ENCODE assay signal across 8 cellular contexts in genomic region chr17:18857864-18858566, GRCh38. TPM values are rescaled to one million over a fixed set of nuclear protein-coding genes. Genes with fewer than 3 reads are reported as not detected.
DNase-seq lines count a peak whose midpoint lies in the region; ATAC-seq and TF ChIP-seq lines count a peak whose summit lies in the region.

PRPSAP2 (plus strand) TSS chr17:18858131; CDS start chr17:18865834, 7,703 bp downstream.

- H3K9me3 Mint-ChIP-seq in neural crest cell, result no peaks in the 10 kb centered on the region
- no peaks in the 10 kb centered on the region for H3K9me3 Mint-ChIP-seq in stimulated activated naive CD8-positive, alpha-beta T cell treated with anti-CD3 and anti-CD28 coated beads, Interleukin-15, amount 100 ng/mL, for 72 hours

- H3K4me1 ChIP-seq in HCT116 (ENCODE audit: control insufficient read depth in 1 of 2, insufficient read depth in 2 of 2, low read length in 2 of 2) (peaks cover 15 to 34% of the 10 kb centered on the region in 2 experiments; a peak in 3 of 4 replicates), SJSA1 (replicated peaks) (peaks cover 24% of the 10 kb centered on the region)

- H3K9me3 ChIP-seq in HCT116 (ENCODE audit: control insufficient read depth in 1 of 2, insufficient read depth in 1 of 2, low read depth in 1 of 2, low read length in 2 of 2) (no peaks in the 10 kb centered on the region), SJSA1 (replicated peaks) (no peaks in the 10 kb centered on the region)

- no peaks in the 10 kb centered on the region for H3K36me3 Mint-ChIP-seq in neural crest cell (ENCODE audit: low read depth)

- ATAC-seq in HCT116, result peak; percentile 79
- ATAC-seq in stimulated activated naive CD8-positive, alpha-beta T cell treated with anti-CD3 and anti-CD28 coated beads, Interleukin-15, amount 100 ng/mL, for 72 hours, result peak; percentile 80

- peak within 1 kb of the TSS; percentile 49 for H3K27ac ChIP-seq in HCT116 (ENCODE audit: low read depth, low read length)
- H3K27ac ChIP-seq in SJSA1, result peak within 1 kb of the TSS; percentile 62

- peak within 1 kb of the TSS; percentile 79 for H3K9ac ChIP-seq in HCT116 (ENCODE audit: low read length)

- peak within 1 kb of the TSS; percentile 92 for H3K27ac Mint-ChIP-seq in neural crest cell (ENCODE audit: unreplicated experiment)
- peak within 1 kb of the TSS; percentile 92 for H3K27ac Mint-ChIP-seq in stimulated activated naive CD8-positive, alpha-beta T cell treated with anti-CD3 and anti-CD28 coated beads, Interleukin-15, amount 100 ng/mL, for 72 hours

- TF ChIP-seq CTCF in HCT116 (IDR thresholded peaks at IDR 0.05 in 2 of 3, conservative IDR thresholded peaks at IDR 0.05 in 1 of 3; ENCODE audit: borderline replicate concordance in 1 of 3, insufficient read depth in 1 of 3, low read depth in 2 of 3, low read length in 2 of 3), result no peak
- no peak for TF ChIP-seq CTCF in fibroblast of villous mesenchyme (IDR thresholded peaks at IDR 0.05; ENCODE audit: insufficient read depth, low read depth, low read length)
- TF ChIP-seq CTCF in neural crest cell (conservative IDR thresholded peaks at IDR 0.05), result peak; percentile 16

- H3K27me3 ChIP-seq in HCT116 (ENCODE audit: insufficient read depth, low read length) (no peaks in the 10 kb centered on the region), SJSA1 (replicated peaks) (no peaks in the 10 kb centered on the region)

- POLR2A ChIA-PET in HCT116 (lab: Charles Lee), result interaction anchor here (0.7 to 1.1 kb wide), 5 partner anchors 8 to 1830 kb away, joined by 3 to 4 read pairs (median 3); no protein-coding TSS in a partner anchor

- no peak for TF ChIP-seq RAD21 in HCT116 (IDR thresholded peaks at IDR 0.05; ENCODE audit: low read depth)

- intact Hi-C loops in HCT116 (cut with micrococcal nuclease), result no loop called here

- peak within 1 kb of the TSS; percentile 95 for H3K4me3 Mint-ChIP-seq in neural crest cell
- peak within 1 kb of the TSS; percentile 82 for H3K4me3 Mint-ChIP-seq in stimulated activated naive CD8-positive, alpha-beta T cell treated with anti-CD3 and anti-CD28 coated beads, Interleukin-15, amount 100 ng/mL, for 72 hours

- H3K4me2 ChIP-seq in HCT116 (ENCODE audit: low read length), result peak within 1 kb of the TSS; percentile 88

- peaks cover 46% of the 10 kb centered on the region for H3K4me1 Mint-ChIP-seq in neural crest cell
- H3K4me1 Mint-ChIP-seq in stimulated activated naive CD8-positive, alpha-beta T cell treated with anti-CD3 and anti-CD28 coated beads, Interleukin-15, amount 100 ng/mL, for 72 hours, result peaks cover 49% of the 10 kb centered on the region

- no peaks in the 10 kb centered on the region for H3K36me3 ChIP-seq in HCT116 (ENCODE audit: control insufficient read depth in 1 of 2, insufficient read depth in 2 of 2, low read length in 2 of 2)
- 0 out of 2 replicates have a peak, but pooled peaks cover 2% of the 10 kb centered on the region for H3K36me3 ChIP-seq in SJSA1

- H2AFZ ChIP-seq in HCT116 (ENCODE audit: low read depth, low read length, poor library complexity, severe bottlenecking), result no peak within 1 kb of the TSS

- peaks cover 37% of the 10 kb centered on the region for H3K79me2 ChIP-seq in HCT116 (ENCODE audit: insufficient read depth, low read length)

- no peaks in the 10 kb centered on the region for H4K20me1 ChIP-seq in HCT116 (ENCODE audit: insufficient read depth)

- DNase-seq in EH (ENCODE audit: low read depth) (peak; percentile 95), HCT116 (ENCODE audit: low read depth, low spot score) (peak; percentile 87), NAMALWA (ENCODE audit: low spot score) (peak; percentile 90), SJSA1 (ENCODE audit: low read depth in 1 of 2, low spot score in 2 of 2) (peak; percentile 64 to 96), fibroblast of villous mesenchyme (ENCODE audit: low read depth) (peak; percentile 93), neural crest cell (ENCODE audit: low read depth, low spot score) (peak; percentile 86)
- peak; percentile 90 for DNase-seq in activated gamma-delta T cell treated with anti-CD3 and anti-CD28 coated beads, Interleukin-2, amount 50 U/mL, for 16 hours (ENCODE audit: low read depth)
- peak; percentile 92 to 93 for DNase-seq in stimulated activated naive CD8-positive, alpha-beta T cell treated with anti-CD3 and anti-CD28 coated beads, Interleukin-15, amount 100 ng/mL, for 72 hours

- RAD21 ChIA-PET in HCT116 (lab: Charles Lee; ENCODE audit: low non-redundant PET in 1 of 2, low total read pairs in 2 of 2, uncharacterized antibody in 2 of 2, unreplicated experiment in 2 of 2), result no interaction called here

- H3K4me3 ChIP-seq in HCT116 (replicated peaks in 1 of 2; ENCODE audit: low read depth in 1 of 2, low read length in 2 of 2) (peak within 1 kb of the TSS; percentile 72 to 82), SJSA1 (peak within 1 kb of the TSS; percentile 87), fibroblast of villous mesenchyme (ENCODE audit: low read depth, low read length) (peak within 1 kb of the TSS; percentile 76)

- no TSS peak for BruUV-seq in HCT116 (replicated peaks; lab: Mats Ljungman, UMichigan)

- H3K9me2 ChIP-seq in HCT116 (ENCODE audit: insufficient read depth), result no peaks in the 10 kb centered on the region

- no peaks in the 10 kb centered on the region for H3K27me3 Mint-ChIP-seq in neural crest cell (ENCODE audit: low read depth)
- no peaks in the 10 kb centered on the region for H3K27me3 Mint-ChIP-seq in stimulated activated naive CD8-positive, alpha-beta T cell treated with anti-CD3 and anti-CD28 coated beads, Interleukin-15, amount 100 ng/mL, for 72 hours

- TF ChIP-seq POLR2A in HCT116 (IDR thresholded peaks at IDR 0.05; ENCODE audit: borderline replicate concordance, extremely low read depth, insufficient read depth, insufficient read length), result no peak

- CTCF ChIA-PET in HCT116 (lab: Charles Lee), result no interaction called here

TF ChIP-seq in HCT116, 20 proteins besides CTCF, POLR2A, EP300 and RAD21 (continues in another document):
- TF ChIP-seq CBX3 (IDR thresholded peaks at IDR 0.05; ENCODE audit: low read depth) (no peak), EZH2 (IDR thresholded peaks at IDR 0.05) (no peak), ATF3 (IDR thresholded peaks at IDR 0.05) (no peak), YY1 (IDR thresholded peaks at IDR 0.05; ENCODE audit: extremely low read depth, insufficient replicate concordance, low read depth, low read length) (peak; percentile 80), EGR1 (IDR thresholded peaks at IDR 0.05; ENCODE audit: low read depth) (no peak), MAX (IDR thresholded peaks at IDR 0.05) (no peak; the same call in 1 of the 2 replicates), CEBPB (IDR thresholded peaks at IDR 0.05; ENCODE audit: low read depth) (no peak), ZBTB33 (IDR thresholded peaks at IDR 0.05; ENCODE audit: extremely low read depth, insufficient replicate concordance, low read length) (no peak), POLR2AphosphoS5 (IDR thresholded peaks at IDR 0.05; ENCODE audit: low read depth, low read length) (peak; percentile 73), REST (IDR thresholded peaks at IDR 0.05; ENCODE audit: low read depth) (no peak), SIN3A (IDR thresholded peaks at IDR 0.05; ENCODE audit: low read depth) (0 out of 2 replicates have a peak, but pooled peaks have one; percentile 36)

RNA-seq across cellular contexts. Expression of gene PRPSAP2, which starts in this region (rescaled TPM):
- total RNA-seq in HCT116 (2021; ENCODE audit: unreplicated experiment) (37.8 TPM), fibroblast of villous mesenchyme (37.7 and 51.4 TPM in 2 replicates), neural crest cell (71.8 and 72.4 TPM in 2 replicates)
- 28.5 and 34.1 TPM in 2 replicates for polyA plus RNA-seq in HCT116 (2012)
- 37.1 and 59.9 TPM in 2 replicates for total RNA-seq in SJSA1 (2014; rRNA removed; shearing (Covaris generic))

Comparison
In these comparisons a context has a peak if more than half of its experiments do, and no peak if none do; other contexts are left out.
1. Peak in every context shown above with its lines: DNase-seq, ATAC-seq, H3K4me3 ChIP-seq and H3K27ac ChIP-seq.